In genomic region chr1:75797606-75798216, GRCh38 we compare ENCODE assay signal across 22 cellular contexts. TPM values are rescaled to one million over a fixed set of nuclear protein-coding genes. Genes with fewer than 3 reads are reported as not detected.
A peak's percentile ranks its signal among the peaks of the same experiment; 100 is the strongest.
DNase-seq lines count a peak whose midpoint lies in the region; ATAC-seq and TF ChIP-seq lines count a peak whose summit lies in the region.
"Had no signal": no experiment of that assay in that cellular context is flagged by ENCODE, and none has a peak within 500 bp of the region (broad histone marks: within the 10 kb centered on the region; RNA-seq: fewer than 3 reads in every experiment).

No MANE protein-coding gene starts in this region.

- H3K9me3 Mint-ChIP-seq in CD4-positive, alpha-beta T cell: no peaks in the 10 kb centered on the region
- H3K9me3 Mint-ChIP-seq in activated B cell treated with CpG ODN at 0.5 μM for 24 hours: no peaks in the 10 kb centered on the region
- no peaks in the 10 kb centered on the region for H3K9me3 Mint-ChIP-seq in memory B cell

- no peak overlapping the region for H3K4me3 Mint-ChIP-seq in CD4-positive, alpha-beta T cell
- H3K4me3 Mint-ChIP-seq in activated B cell treated with CpG ODN at 0.5 μM for 24 hours (no peak overlapping the region), memory B cell (no peak overlapping the region)

- no peak for TF ChIP-seq CTCF in CD4-positive, alpha-beta T cell (IDR thresholded peaks at IDR 0.05)
- no peak for TF ChIP-seq CTCF in activated B cell treated with CpG ODN at 0.5 μM for 24 hours (IDR thresholded peaks at IDR 0.05)
- no peak for TF ChIP-seq CTCF in Peyer's patch (IDR thresholded peaks at IDR 0.05)
- TF ChIP-seq CTCF in BE2C (IDR thresholded peaks at IDR 0.05; ENCODE audit: low read depth, low read length): no peak

- DNase-seq in CD4-positive, alpha-beta T cell: no peak
- DNase-seq in Daoy (ENCODE audit: low read depth): peak; percentile 18
- DNase-seq in activated B cell treated with CpG ODN at 0.5 μM for 24 hours: no peak
- DNase-seq in memory B cell (ENCODE audit: low spot score in 2 of 2): no peak
- DNase-seq in putamen (ENCODE audit: low spot score): no peak
- no peak for DNase-seq in Peyer's patch
- no peak for DNase-seq in BE2C
- DNase-seq: activated gamma-delta T cell, anterior cingulate cortex, cerebellar nuclear complex, glutamatergic neuron, left ventricle myocardium inferior, NCI-H1417 treated with DMSO at 0.1 percent for 48 hours, NCI-H524 treated with DMSO at 0.1 percent for 48 hours, SHP77 had no signal

- H3K4me3 ChIP-seq in Peyer's patch (no peak overlapping the region), BE2C (ENCODE audit: low read depth, low read length) (no peak overlapping the region)
- H3K4me3 ChIP-seq: left ventricle myocardium inferior, mucosa of descending colon, right atrium auricular region, tibial nerve had no signal

- no peak for ATAC-seq in CD4-positive, alpha-beta T cell (ENCODE audit: poor library complexity)
- ATAC-seq in activated B cell treated with CpG ODN at 0.5 μM for 24 hours (ENCODE audit: low read depth) (no peak), memory B cell (ENCODE audit: low read depth) (no peak)

- H3K4me1 ChIP-seq in Peyer's patch: no peaks in the 10 kb centered on the region
- no peaks in the 10 kb centered on the region for H3K4me1 ChIP-seq in BE2C
- H3K4me1 ChIP-seq: Caco-2, left ventricle myocardium inferior, right atrium auricular region, tibial nerve had no signal

- H3K36me3 ChIP-seq in Peyer's patch (peaks cover 0 to 41% (median 0%) of the 10 kb centered on the region in 3 donors), BE2C (peaks cover 32% of the 10 kb centered on the region)

- TF ChIP-seq POLR2A in Peyer's patch (IDR thresholded peaks at IDR 0.05): no peak

- H3K27ac ChIP-seq in CD4-positive, alpha-beta T cell (ENCODE audit: low read depth, low read length): no peak overlapping the region
- no peak overlapping the region for H3K27ac ChIP-seq in Peyer's patch
- H3K27ac ChIP-seq: esophagus muscularis mucosa, left ventricle myocardium inferior, neutrophil, right atrium auricular region, tibial nerve had no signal

- peaks cover 52% of the 10 kb centered on the region for H3K36me3 Mint-ChIP-seq in CD4-positive, alpha-beta T cell (ENCODE audit: low read depth)
- H3K36me3 Mint-ChIP-seq in activated B cell treated with CpG ODN at 0.5 μM for 24 hours (ENCODE audit: low read depth) (peaks cover 64% of the 10 kb centered on the region), memory B cell (peaks cover 26% of the 10 kb centered on the region)

- H3K27me3 ChIP-seq in CD4-positive, alpha-beta T cell (ENCODE audit: control insufficient read depth, insufficient read depth, low read length): no peaks in the 10 kb centered on the region
- H3K27me3 ChIP-seq in Peyer's patch (no peaks in the 10 kb centered on the region), BE2C (no peaks in the 10 kb centered on the region)
- H3K27me3 ChIP-seq: esophagus muscularis mucosa, neutrophil, right atrium auricular region, tibial nerve had no signal

- peak overlapping the region; percentile 31 for H3K27ac Mint-ChIP-seq in CD4-positive, alpha-beta T cell
- H3K27ac Mint-ChIP-seq in activated B cell treated with CpG ODN at 0.5 μM for 24 hours: peak overlapping the region; percentile 13
- peak overlapping the region; percentile 12 for H3K27ac Mint-ChIP-seq in memory B cell

- no peaks in the 10 kb centered on the region for H3K9me3 ChIP-seq in CD4-positive, alpha-beta T cell (ENCODE audit: control insufficient read depth, low read length)
- H3K9me3 ChIP-seq in Peyer's patch (no peaks in the 10 kb centered on the region), BE2C (no peaks in the 10 kb centered on the region)
- H3K9me3 ChIP-seq: Caco-2, esophagus muscularis mucosa, left ventricle myocardium inferior, mucosa of descending colon, neutrophil, right atrium auricular region, tibial nerve had no signal

- POLR2A ChIA-PET in CD4-positive, alpha-beta T cell (lab: Charles Lee): interaction anchor here (0.6 kb wide), 1 partner anchor 9 kb away, joined by 4 read pairs; no protein-coding TSS in a partner anchor
- POLR2A ChIA-PET in activated B cell treated with CpG ODN at 0.5 μM for 24 hours (lab: Charles Lee): interaction anchor here (1.6 to 3.6 kb wide), 2 partner anchors 10 to 11 kb away, joined by 3 to 45 read pairs; partner anchors contain the start of gene RABGGTB

- intact Hi-C loops in CD4-positive, alpha-beta T cell (cut with DNase I, micrococcal nuclease): no loop called here
- intact Hi-C loops in activated B cell treated with CpG ODN at 0.5 μM for 24 hours (cut with micrococcal nuclease): no loop called here

- CTCF ChIA-PET in CD4-positive, alpha-beta T cell (lab: Charles Lee): no interaction called here
- CTCF ChIA-PET in activated B cell treated with CpG ODN at 0.5 μM for 24 hours (lab: Charles Lee): no interaction called here

- peaks cover 10% of the 10 kb centered on the region for H3K4me1 Mint-ChIP-seq in CD4-positive, alpha-beta T cell (ENCODE audit: low read depth)
- peaks cover 8% of the 10 kb centered on the region for H3K4me1 Mint-ChIP-seq in activated B cell treated with CpG ODN at 0.5 μM for 24 hours
- peaks cover 11% of the 10 kb centered on the region for H3K4me1 Mint-ChIP-seq in memory B cell

- H3K27me3 Mint-ChIP-seq in CD4-positive, alpha-beta T cell: no peaks in the 10 kb centered on the region
- H3K27me3 Mint-ChIP-seq in activated B cell treated with CpG ODN at 0.5 μM for 24 hours: no peaks in the 10 kb centered on the region
- no peaks in the 10 kb centered on the region for H3K27me3 Mint-ChIP-seq in memory B cell

RNA-seq across cellular contexts. Expression of gene MSH4, which starts 1.0 kb away (rescaled TPM):
- under 1 TPM; 0.25 to 0.31 TPM for total RNA-seq in CD4-positive, alpha-beta T cell
- total RNA-seq in Daoy (2014; rRNA removed; shearing (Covaris generic)): 0.06 and 0.34 TPM in 2 replicates
- total RNA-seq in activated B cell treated with CpG ODN at 0.5 μM for 24 hours (1.2 and 1.4 TPM in 2 replicates), Peyer's patch (under 1 TPM in 1 of 4 donors, not detected in 3; 0.54 TPM)
- polyA plus RNA-seq in BE2C (2012; ENCODE audit: insufficient read depth, insufficient read length, low read depth): 0.17 TPM
- total RNA-seq: G401 had no signal

RNA-seq across cellular contexts. Expression of gene RABGGTB, which starts 11.7 kb away (rescaled TPM):
- 100 to 1,000 TPM; 199 to 200 TPM for total RNA-seq in CD4-positive, alpha-beta T cell
- total RNA-seq in Daoy (2014; rRNA removed; shearing (Covaris generic)): 293 and 337 TPM in 2 replicates
- total RNA-seq in activated B cell treated with CpG ODN at 0.5 μM for 24 hours (203 and 234 TPM in 2 replicates), Peyer's patch (10 to 100 TPM; 50.8 to 67.7 (median 61.7) TPM)
- 28.1 TPM for polyA plus RNA-seq in BE2C (2012; ENCODE audit: insufficient read depth, insufficient read length, low read depth)
